Comparison of ENCODE assay signal across 1 cellular context in the genomic region with DNA sequence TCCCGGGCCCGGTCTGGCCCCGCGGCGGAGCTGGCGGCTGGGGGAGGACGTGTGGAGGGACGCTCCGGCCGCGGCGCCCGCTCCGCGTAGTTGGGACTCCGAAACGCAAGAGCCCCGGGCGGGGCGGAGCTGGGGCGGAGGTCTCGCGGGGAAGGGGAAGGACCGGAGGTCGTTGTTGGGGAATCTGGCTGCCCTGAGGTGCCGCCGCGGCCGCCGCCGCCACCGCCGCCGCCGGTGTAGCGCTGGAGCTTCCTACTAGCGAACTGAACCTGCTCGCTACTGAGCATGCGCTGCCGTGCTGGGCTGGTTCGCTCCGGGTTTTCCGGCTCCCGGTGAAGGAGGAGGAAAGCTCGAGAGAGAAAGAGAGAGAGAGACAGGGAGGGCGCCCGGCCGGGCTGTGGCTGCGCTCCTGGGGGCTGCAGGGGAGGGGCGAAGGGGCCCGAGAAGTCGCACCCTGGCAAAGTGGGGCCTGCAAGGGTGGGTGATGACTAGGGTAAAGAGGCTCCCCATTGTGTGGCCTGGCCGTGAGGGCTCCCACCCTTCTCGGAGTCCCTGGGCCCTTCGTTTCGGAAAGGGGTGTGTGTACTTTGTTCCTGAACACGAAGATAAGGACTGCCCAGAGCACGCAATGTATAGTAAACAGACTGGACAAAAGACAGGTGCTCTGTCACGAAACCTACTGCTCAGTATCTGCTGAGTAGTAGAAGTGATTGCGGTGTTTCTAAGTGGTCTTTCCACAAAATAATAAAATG.
TF ChIP-seq lines count a peak whose summit lies in the region.

SOS1 (minus strand) TSS at position 281 of the 752 bp plus-strand sequence. CDS start 629 bp downstream, outside the sequence.

TF ChIP-seq in K562, 482 proteins besides CTCF, POLR2A, EP300 and RAD21 (continued from another document and continues in another):
- TF ChIP-seq ZNF318 (IDR thresholded peaks at IDR 0.05; ENCODE audit: borderline replicate concordance in 1 of 2, low read depth in 1 of 2) = no peak
- TF ChIP-seq ZNF232 (CRISPR knock-in tag; IDR thresholded peaks at IDR 0.05) = no peak
- no peak for TF ChIP-seq FOXP1 (CRISPR knock-in tag; IDR thresholded peaks at IDR 0.05)
- TF ChIP-seq ELF1 (tag; IDR thresholded peaks at IDR 0.05) = peak; percentile 72
- no peak for TF ChIP-seq HOXB6 (CRISPR knock-in tag; IDR thresholded peaks at IDR 0.05; ENCODE audit: borderline replicate concordance)
- TF ChIP-seq ETS2 (tag; IDR thresholded peaks at IDR 0.05; ENCODE audit: borderline replicate concordance, poor library complexity, severe bottlenecking) = no peak
- no peak for TF ChIP-seq SMARCC2 (IDR thresholded peaks at IDR 0.05; ENCODE audit: low read depth)
- 0 out of 2 replicates have a peak, but pooled peaks have one; percentile 9 for TF ChIP-seq HNRNPL (IDR thresholded peaks at IDR 0.05; ENCODE audit: low read depth, low read length)
- TF ChIP-seq SETDB1 (IDR thresholded peaks at IDR 0.05; ENCODE audit: low read length) = no peak
- peak; percentile 87 for TF ChIP-seq RBFOX2 (IDR thresholded peaks at IDR 0.05; ENCODE audit: low read depth, low read length)
- no peak for TF ChIP-seq FOXP4 (CRISPR knock-in tag; IDR thresholded peaks at IDR 0.05; ENCODE audit: borderline replicate concordance)
- TF ChIP-seq NBN (IDR thresholded peaks at IDR 0.05; ENCODE audit: low read depth) = peak; percentile 89
- TF ChIP-seq PCBP1 (IDR thresholded peaks at IDR 0.05; ENCODE audit: low read depth, low read length, poor library complexity, severe bottlenecking) = peak; percentile 59
- no peak for TF ChIP-seq MXD1 (CRISPR knock-in tag; IDR thresholded peaks at IDR 0.05; ENCODE audit: borderline replicate concordance, poor library complexity, severe bottlenecking)
- TF ChIP-seq GABPA (tag; conservative IDR thresholded peaks at IDR 0.05; ENCODE audit: low read depth) = 0 out of 2 replicates have a peak, but pooled peaks have one; percentile 26
- peak; percentile 86 for TF ChIP-seq EP400 (IDR thresholded peaks at IDR 0.05)
- no peak for TF ChIP-seq NFATC3 (IDR thresholded peaks at IDR 0.05)
- TF ChIP-seq ILK (tag; IDR thresholded peaks at IDR 0.05; ENCODE audit: borderline replicate concordance, low read depth) = no peak
- no peak for TF ChIP-seq TCF7 (IDR thresholded peaks at IDR 0.05; ENCODE audit: borderline replicate concordance)
- peak; percentile 74 for TF ChIP-seq ZNF316 (IDR thresholded peaks at IDR 0.05)
- TF ChIP-seq ZNF589 (CRISPR knock-in tag; IDR thresholded peaks at IDR 0.05; ENCODE audit: low read depth) = no peak
- no peak for TF ChIP-seq ZC3H4 (CRISPR knock-in tag; IDR thresholded peaks at IDR 0.05; ENCODE audit: borderline replicate concordance)
- TF ChIP-seq E2F8 (IDR thresholded peaks at IDR 0.05; ENCODE audit: low read depth, partially characterized antibody) = peak; percentile 15
- TF ChIP-seq, protein P1, sequence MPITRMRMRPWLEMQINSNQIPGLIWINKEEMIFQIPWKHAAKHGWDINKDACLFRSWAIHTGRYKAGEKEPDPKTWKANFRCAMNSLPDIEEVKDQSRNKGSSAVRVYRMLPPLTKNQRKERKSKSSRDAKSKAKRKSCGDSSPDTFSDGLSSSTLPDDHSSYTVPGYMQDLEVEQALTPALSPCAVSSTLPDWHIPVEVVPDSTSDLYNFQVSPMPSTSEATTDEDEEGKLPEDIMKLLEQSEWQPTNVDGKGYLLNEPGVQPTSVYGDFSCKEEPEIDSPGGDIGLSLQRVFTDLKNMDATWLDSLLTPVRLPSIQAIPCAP (CRISPR knock-in tag; IDR thresholded peaks at IDR 0.05; ENCODE audit: borderline replicate concordance) = no peak
- TF ChIP-seq, protein P2, sequence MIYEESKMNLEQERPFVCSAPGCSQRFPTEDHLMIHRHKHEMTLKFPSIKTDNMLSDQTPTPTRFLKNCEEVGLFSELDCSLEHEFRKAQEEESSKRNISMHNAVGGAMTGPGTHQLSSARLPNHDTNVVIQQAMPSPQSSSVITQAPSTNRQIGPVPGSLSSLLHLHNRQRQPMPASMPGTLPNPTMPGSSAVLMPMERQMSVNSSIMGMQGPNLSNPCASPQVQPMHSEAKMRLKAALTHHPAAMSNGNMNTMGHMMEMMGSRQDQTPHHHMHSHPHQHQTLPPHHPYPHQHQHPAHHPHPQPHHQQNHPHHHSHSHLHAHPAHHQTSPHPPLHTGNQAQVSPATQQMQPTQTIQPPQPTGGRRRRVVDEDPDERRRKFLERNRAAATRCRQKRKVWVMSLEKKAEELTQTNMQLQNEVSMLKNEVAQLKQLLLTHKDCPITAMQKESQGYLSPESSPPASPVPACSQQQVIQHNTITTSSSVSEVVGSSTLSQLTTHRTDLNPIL (CRISPR knock-in tag; IDR thresholded peaks at IDR 0.05) = no peak
- no peak for TF ChIP-seq CBX3 (IDR thresholded peaks at IDR 0.05; ENCODE audit: borderline replicate concordance in 1 of 2, low read length in 2 of 2)
- TF ChIP-seq NRF1 (conservative IDR thresholded peaks at IDR 0.05 in 1 of 2, IDR thresholded peaks at IDR 0.05 in 1 of 2) = peak; percentile 92 to 93
- TF ChIP-seq XRCC5 (IDR thresholded peaks at IDR 0.05; ENCODE audit: low read depth, low read length) = peak; percentile 96
- peak; percentile 92 for TF ChIP-seq FOXK2 (conservative IDR thresholded peaks at IDR 0.05 in 1 of 2, IDR thresholded peaks at IDR 0.05 in 1 of 2; ENCODE audit: low read depth in 2 of 2)
- no peak for TF ChIP-seq KAT8 (IDR thresholded peaks at IDR 0.05; ENCODE audit: low read depth)
- no peak for TF ChIP-seq CREB1 (IDR thresholded peaks at IDR 0.05)
- peak; percentile 68 for TF ChIP-seq CREB1 (CRISPR knock-in tag; IDR thresholded peaks at IDR 0.05)
- TF ChIP-seq ZNF274 (IDR thresholded peaks at IDR 0.05; ENCODE audit: borderline replicate concordance, low read depth, low read length) = no peak
- TF ChIP-seq PPARD (CRISPR knock-in tag; IDR thresholded peaks at IDR 0.05) = no peak
- TF ChIP-seq ZNF23 (CRISPR knock-in tag; IDR thresholded peaks at IDR 0.05) = no peak
- TF ChIP-seq ATF6 (CRISPR knock-in tag; IDR thresholded peaks at IDR 0.05) = no peak
- TF ChIP-seq THRB (CRISPR knock-in tag; conservative IDR thresholded peaks at IDR 0.05) = peak; percentile 67; the same call in 1 of the 2 replicates
- no peak for TF ChIP-seq RFX7 (CRISPR knock-in tag; IDR thresholded peaks at IDR 0.05)
- TF ChIP-seq CBX8 (IDR thresholded peaks at IDR 0.05; ENCODE audit: borderline replicate concordance, extremely low read depth, low read depth, low read length, poor library complexity, severe bottlenecking) = no peak
- TF ChIP-seq MAFF (IDR thresholded peaks at IDR 0.05; ENCODE audit: low read length) = no peak
